9 cellular contexts compared by ENCODE assay signal in genomic region chr17:2406271-2406902, GRCh38. TPM values are rescaled to one million over a fixed set of nuclear protein-coding genes. Genes with fewer than 3 reads are reported as not detected.
DNase-seq lines count a peak whose midpoint lies in the region; ATAC-seq and TF ChIP-seq lines count a peak whose summit lies in the region.
"Had no signal": no experiment of that assay in that cellular context is flagged by ENCODE, and none has a peak within 500 bp of the region (broad histone marks: within the 10 kb centered on the region; RNA-seq: fewer than 3 reads in every experiment).

No MANE protein-coding gene starts in this region.

- peaks cover 8% of the 10 kb centered on the region for H3K36me3 Mint-ChIP-seq in neural progenitor cell

- no peaks in the 10 kb centered on the region for H3K9me3 Mint-ChIP-seq in neural progenitor cell

- H3K4me1 Mint-ChIP-seq in neural progenitor cell: peaks cover 42% of the 10 kb centered on the region

- H3K4me3 ChIP-seq in cardiac muscle cell: no peak overlapping the region
- H3K4me3 ChIP-seq in duodenal mucosa (ENCODE audit: low read depth in 1 of 2, low read length in 2 of 2): peak overlapping the region; percentile 27 to 28
- H3K4me3 ChIP-seq in neural progenitor cell: no peak overlapping the region
- no peak overlapping the region for H3K4me3 ChIP-seq in urinary bladder (ENCODE audit: low read depth, low read length)

- peaks cover 12% of the 10 kb centered on the region for H3K27me3 Mint-ChIP-seq in neural progenitor cell (ENCODE audit: insufficient read depth, low read depth)

- no peak overlapping the region for H3K4me2 ChIP-seq in neural progenitor cell

- H3K9ac ChIP-seq in duodenal mucosa (ENCODE audit: low read depth in 1 of 2, low read length in 2 of 2) (peak overlapping the region; percentile 55 to 81), neural progenitor cell (no peak overlapping the region)

- ATAC-seq in GM18517 (IDR thresholded peaks at IDR 0.05; ENCODE audit: unreplicated experiment): no peak

- H3K4me3 Mint-ChIP-seq in neural progenitor cell: no peak overlapping the region

- H3K4me1 ChIP-seq in cardiac muscle cell (ENCODE audit: low read depth) (peaks cover 12% of the 10 kb centered on the region), duodenal mucosa (ENCODE audit: control insufficient read depth in 1 of 2, insufficient read depth in 2 of 2, low read length in 2 of 2) (peaks cover 45 to 53% of the 10 kb centered on the region in 2 donors), neural progenitor cell (peaks cover 5% of the 10 kb centered on the region), urinary bladder (ENCODE audit: insufficient read depth) (no peaks in the 10 kb centered on the region)

- H2AFZ ChIP-seq in neural progenitor cell (replicated peaks): no peak overlapping the region

- H3K27me3 ChIP-seq in cardiac muscle cell: no peaks in the 10 kb centered on the region
- H3K27me3 ChIP-seq in duodenal mucosa (ENCODE audit: control insufficient read depth in 1 of 2, insufficient read depth in 2 of 2, low read length in 2 of 2): no peaks in the 10 kb centered on the region
- H3K27me3 ChIP-seq in neural progenitor cell: no peaks in the 10 kb centered on the region

- no peaks in the 10 kb centered on the region for H4K20me1 ChIP-seq in neural progenitor cell (ENCODE audit: low read depth)

- H3K9me3 ChIP-seq in cardiac muscle cell (ENCODE audit: low read depth): no peaks in the 10 kb centered on the region
- no peaks in the 10 kb centered on the region for H3K9me3 ChIP-seq in duodenal mucosa (ENCODE audit: control insufficient read depth in 1 of 2, low read length in 2 of 2)
- no peaks in the 10 kb centered on the region for H3K9me3 ChIP-seq in neural progenitor cell (ENCODE audit: low read depth)

- TF ChIP-seq CTCF in cardiac muscle cell (IDR thresholded peaks at IDR 0.05; ENCODE audit: low read depth, low read length) (no peak), neural progenitor cell (IDR thresholded peaks at IDR 0.05) (no peak)

- 73% methylated on average over 8 of the region's 8 CpGs for WGBS in urinary bladder

- intact Hi-C loops in cardiac septum (cut with DNase I): no loop called here

- H3K79me2 ChIP-seq in neural progenitor cell (ENCODE audit: low read depth): no peaks in the 10 kb centered on the region

- H3K36me3 ChIP-seq in cardiac muscle cell (no peaks in the 10 kb centered on the region), duodenal mucosa (ENCODE audit: control insufficient read depth in 1 of 2, insufficient read depth in 2 of 2, low read length in 2 of 2) (no peaks in the 10 kb centered on the region), neural progenitor cell (no peaks in the 10 kb centered on the region), urinary bladder (ENCODE audit: insufficient read depth) (no peaks in the 10 kb centered on the region)

- H3K27ac Mint-ChIP-seq in neural progenitor cell: no peak overlapping the region

- peaks cover 16% of the 10 kb centered on the region for H3F3A ChIP-seq in neural progenitor cell (ENCODE audit: low read depth)

- H3K27ac ChIP-seq in cardiac muscle cell (peak overlapping the region; percentile 80), duodenal mucosa (ENCODE audit: low read depth, low read length) (peak overlapping the region; percentile 88), neural progenitor cell (no peak overlapping the region), urinary bladder (ENCODE audit: low read depth) (peak overlapping the region; percentile 86)

- DNase-seq in cardiac muscle cell (ENCODE audit: low read depth in 1 of 2, low spot score in 1 of 2) (no peak), cardiac septum (ENCODE audit: low spot score) (no peak), neural progenitor cell (ENCODE audit: low spot score) (peak; percentile 1), COLO829 (ENCODE audit: low spot score) (no peak), HuH-7 (ENCODE audit: low spot score) (no peak)
- DNase-seq: NCI-H187 had no signal

RNA-seq across cellular contexts. Expression of gene MNT, which starts 5.5 kb away (rescaled TPM):
- 15.8 and 17.4 TPM in 2 replicates for total RNA-seq in cardiac muscle cell
- polyA plus RNA-seq in cardiac muscle cell: 7.1 and 7.3 TPM in 2 replicates
- 12.9 TPM for total RNA-seq in cardiac septum
- total RNA-seq in neural progenitor cell (ENCODE audit: low replicate concordance): 2.2 and 11.1 TPM in 2 replicates
- total RNA-seq in urinary bladder: 7.5 TPM
- 20.5 TPM for polyA plus RNA-seq in urinary bladder

Comparison
In these comparisons a context has a peak if more than half of its experiments do, and no peak if none do; other contexts are left out.
1. H3K4me3 ChIP-seq: peak in duodenal mucosa (2 of 2); none in cardiac muscle cell (single experiment), neural progenitor cell (single experiment) and urinary bladder (single experiment).